4 cellular contexts compared by ENCODE assay signal in genomic region chr3:50284121-50284520, GRCh38. TPM values are rescaled to one million over a fixed set of nuclear protein-coding genes. Genes with fewer than 3 reads are reported as not detected.
"Had no signal": no experiment of that assay in that cellular context is flagged by ENCODE, and none has a peak within 500 bp of the region (broad histone marks: within the 10 kb centered on the region; RNA-seq: fewer than 3 reads in every experiment).

No MANE protein-coding gene starts in this region.

RNA-seq across cellular contexts. Expression of gene LSMEM2, which starts 5.2 kb away (rescaled TPM):
- total RNA-seq: LHCN-M2, M059J, MCF 10A, NCI-H460 had no signal
